ENCODE assay signal across 34 cellular contexts in genomic region chr4:25549413-25549812, GRCh38.
"Had no signal": no experiment of that assay in that cellular context is flagged by ENCODE, and none has a peak within 500 bp of the region (broad histone marks: within the 10 kb centered on the region; RNA-seq: fewer than 3 reads in every experiment).

No MANE protein-coding gene starts in this region.

- H3K4me2 ChIP-seq: KMS-11 had no signal

- H3K9ac ChIP-seq: KMS-11 had no signal

- H3K9me3 ChIP-seq: MG63 had no signal

- H3K4me3 ChIP-seq: MG63 had no signal

- H3K27ac ChIP-seq: KMS-11 had no signal

- H3K36me3 ChIP-seq: MG63 had no signal

- DNase-seq: Kasumi-1, MG63, MM.1S, NCI-H1048, NCI-H1092, NCI-H1092 treated with DMSO at 0.1 percent for 48 hours, NCI-H1105, NCI-H1105 treated with DMSO at 0.1 percent for 48 hours, NCI-H1417, NCI-H1417 treated with DMSO at 0.1 percent for 48 hours, NCI-H1436, NCI-H1436 treated with DMSO at 0.1 percent for 48 hours, NCI-H146, NCI-H1694, NCI-H1694 treated with DMSO at 0.1 percent for 48 hours, NCI-H187, NCI-H187 treated with DMSO at 0.1 percent for 48 hours, NCI-H1930, NCI-H2029, NCI-H2029 treated with DMSO at 0.1 percent for 48 hours, NCI-H2081, NCI-H2081 treated with DMSO at 0.1 percent for 48 hours, NCI-H2107, NCI-H2171, NCI-H2171 treated with DMSO at 0.1 percent for 48 hours, NCI-H2227 treated with DMSO at 0.1 percent for 48 hours, NCI-H226, NCI-H345, NCI-H446, NCI-H446 treated with DMSO at 0.1 percent for 48 hours, NCI-H510A, NCI-H510A treated with DMSO at 0.1 percent for 48 hours, NCI-H524 had no signal

- H3K27me3 ChIP-seq: MG63 had no signal
